ENCODE assay signal across 1 cellular context in genomic region chr17:50519141-50519834, GRCh38.
A peak's percentile ranks its signal among the peaks of the same experiment; 100 is the strongest.
TF ChIP-seq lines count a peak whose summit lies in the region.

No MANE protein-coding gene starts in this region.

TF ChIP-seq in endothelial cell of umbilical vein, 7 proteins besides CTCF, POLR2A, EP300 and RAD21:
- peak; percentile 86 for TF ChIP-seq GATA2 (IDR thresholded peaks at IDR 0.05; ENCODE audit: insufficient read depth, insufficient read length, low read depth, low read length)
- no peak for TF ChIP-seq MYC (IDR thresholded peaks at IDR 0.05; ENCODE audit: low read depth, low read length)
- TF ChIP-seq JUN (IDR thresholded peaks at IDR 0.05; ENCODE audit: borderline replicate concordance, insufficient read depth, insufficient read length, low read depth): no peak
- no peak for TF ChIP-seq POLR2AphosphoS5 (IDR thresholded peaks at IDR 0.05; ENCODE audit: insufficient read depth, low read depth, low read length)
- no peak for TF ChIP-seq EZH2 (IDR thresholded peaks at IDR 0.05; ENCODE audit: borderline replicate concordance, low read depth, low read length, severe bottlenecking)
- no peak for TF ChIP-seq MAX (IDR thresholded peaks at IDR 0.05; ENCODE audit: insufficient read depth, insufficient read length)
- no peak for TF ChIP-seq FOS (IDR thresholded peaks at IDR 0.05; ENCODE audit: borderline replicate concordance, insufficient read depth, low read length)
